Comparison of ENCODE assay signal across 8 cellular contexts in genomic region chr6:24520929-24521546, GRCh38. TPM values are rescaled to one million over a fixed set of nuclear protein-coding genes. Genes with fewer than 3 reads are reported as not detected.
DNase-seq lines count a peak whose midpoint lies in the region; ATAC-seq and TF ChIP-seq lines count a peak whose summit lies in the region.

No MANE protein-coding gene starts in this region.

- no peaks in the 10 kb centered on the region for H3K36me3 Mint-ChIP-seq in CD14-positive monocyte

- peak; percentile 36 for TF ChIP-seq CTCF in CD14-positive monocyte (IDR thresholded peaks at IDR 0.05)
- peak; percentile 80 for TF ChIP-seq CTCF in RWPE2 (IDR thresholded peaks at IDR 0.05; ENCODE audit: poor library complexity, severe bottlenecking)
- TF ChIP-seq CTCF in brain microvascular endothelial cell (IDR thresholded peaks at IDR 0.05; ENCODE audit: low read depth, low read length, missing control alignments): peak; percentile 91

- H3K9me3 Mint-ChIP-seq in CD14-positive monocyte: no peaks in the 10 kb centered on the region

- no peaks in the 10 kb centered on the region for H3K9me3 ChIP-seq in RWPE2 (ENCODE audit: severe bottlenecking)

- in situ Hi-C loops in brain microvascular endothelial cell (cut with HindIII; ENCODE audit: low pct_ligation_motif_present, low sequenced_read_pairs): no loop called here

- ATAC-seq in GM18861 (IDR thresholded peaks at IDR 0.05; ENCODE audit: unreplicated experiment): peak; percentile 31
- peak; percentile 45 for ATAC-seq in HG03097 (IDR thresholded peaks at IDR 0.05; ENCODE audit: low FRiP score, unreplicated experiment)
- ATAC-seq in RWPE2 (ENCODE audit: low read depth): peak; percentile 96

- H3K4me1 ChIP-seq in RWPE2 (ENCODE audit: insufficient read depth, poor library complexity, severe bottlenecking): no peaks in the 10 kb centered on the region

- H3K27me3 Mint-ChIP-seq in CD14-positive monocyte (ENCODE audit: low read depth in 3 of 3): no peaks in the 10 kb centered on the region

- H3K27ac ChIP-seq in RWPE2 (ENCODE audit: poor library complexity, severe bottlenecking) (no peak overlapping the region), brain microvascular endothelial cell (no peak overlapping the region)

- H3K4me1 Mint-ChIP-seq in CD14-positive monocyte: peaks cover 8% of the 10 kb centered on the region

- intact Hi-C loops in CD14-positive monocyte (cut with micrococcal nuclease): no loop called here

- H3K4me3 ChIP-seq in RWPE2 (ENCODE audit: severe bottlenecking) (no peak overlapping the region), brain microvascular endothelial cell (ENCODE audit: low read depth, low read length) (no peak overlapping the region)

- no peak overlapping the region for H3K27ac Mint-ChIP-seq in CD14-positive monocyte

- no peak overlapping the region for H3K4me3 Mint-ChIP-seq in CD14-positive monocyte

- no peaks in the 10 kb centered on the region for H3K27me3 ChIP-seq in RWPE2 (ENCODE audit: insufficient read depth, poor library complexity, severe bottlenecking)
- no peaks in the 10 kb centered on the region for H3K27me3 ChIP-seq in brain microvascular endothelial cell (replicated peaks)

- DNase-seq in CD14-positive monocyte (ENCODE audit: low spot score) (no peak), RWPE2 (ENCODE audit: low spot score) (no peak), brain microvascular endothelial cell (peak; percentile 31), kidney glomerular epithelial cell (lab: John Stamatoyannopoulos, UW) (peak; percentile 5), T-helper 9 cell (no peak)
- DNase-seq in stimulated activated CD8-positive, alpha-beta memory T cell treated with anti-CD3 and anti-CD28 coated beads, Interleukin-4, amount 100 ng/mL, for 48 hours: peak; percentile 54

- no peaks in the 10 kb centered on the region for H3K36me3 ChIP-seq in RWPE2 (ENCODE audit: low read depth)
- no peaks in the 10 kb centered on the region for H3K36me3 ChIP-seq in brain microvascular endothelial cell (replicated peaks)

RNA-seq across cellular contexts. Expression of gene ALDH5A1, which starts 26.3 kb away (rescaled TPM):
- polyA plus RNA-seq in CD14-positive monocyte: under 1 TPM; 0.17 to 0.33 TPM

RNA-seq across cellular contexts. Expression of gene GPLD1, which starts 31.7 kb away (rescaled TPM):
- not detected for polyA plus RNA-seq in CD14-positive monocyte

Comparison
In these comparisons a context has a peak if more than half of its experiments do, and no peak if none do; other contexts are left out.
1. DNase-seq: peak in brain microvascular endothelial cell (single experiment), kidney glomerular epithelial cell (single experiment) and stimulated activated CD8-positive, alpha-beta memory T cell treated with anti-CD3 and anti-CD28 coated beads, Interleukin-4, amount 100 ng/mL, for 48 hours (single experiment); none in CD14-positive monocyte (single experiment), RWPE2 (single experiment) and T-helper 9 cell (single experiment).
2. CTCF ChIP-seq: peak in every context shown above with its lines; median percentile 91 in brain microvascular endothelial cell; 80 in RWPE2; 36 in CD14-positive monocyte.
3. ATAC-seq: peak in every context shown above with its lines; median percentile 96 in RWPE2; 45 in HG03097; 31 in GM18861.